Comparison of ENCODE assay signal across 22 cellular contexts in genomic region chr14:105141486-105142281, GRCh38. TPM values are rescaled to one million over a fixed set of nuclear protein-coding genes. Genes with fewer than 3 reads are reported as not detected.
DNase-seq lines count a peak whose midpoint lies in the region; ATAC-seq and TF ChIP-seq lines count a peak whose summit lies in the region.
"Had no signal": no experiment of that assay in that cellular context is flagged by ENCODE, and none has a peak within 500 bp of the region (broad histone marks: within the 10 kb centered on the region; RNA-seq: fewer than 3 reads in every experiment).

No MANE protein-coding gene starts in this region.

- BruUV-seq in Caco-2 (replicated peaks; lab: Mats Ljungman, UMichigan), result TSS peak; percentile 53

- no peak overlapping the region for H3K4me3 Mint-ChIP-seq in Caco-2 (ENCODE audit: unreplicated experiment)
- H3K4me3 Mint-ChIP-seq in glutamatergic neuron (ENCODE audit: unreplicated experiment), result no peak overlapping the region
- H3K4me3 Mint-ChIP-seq: activated naive CD4-positive, alpha-beta T cell treated with anti-CD3 and anti-CD28 coated beads, Interleukin-2, amount 50 U/mL, for 24 hours; activated T-helper 17 cell treated with anti-CD3 and anti-CD28 coated beads, Interleukin-2, amount 50 U/mL, for 72 hours; CD4-positive, alpha-beta memory T cell; neural crest cell; stimulated activated naive B cell treated with anti-CD40 and anti-IgM and Interleukin-4, amounts not matched to agents 10 μg/mL and 1 μg/mL and 100 μg/mL, for 72 hours had no signal

- no peak overlapping the region for H3K4me3 ChIP-seq in Caco-2 (ENCODE audit: low read depth, low read length)
- no peak overlapping the region for H3K4me3 ChIP-seq in RWPE2 (ENCODE audit: severe bottlenecking)
- H3K4me3 ChIP-seq in vagina, result no peak overlapping the region
- H3K4me3 ChIP-seq: left ventricle myocardium inferior, uterus had no signal

- CTCF ChIA-PET in Caco-2 (lab: Charles Lee), result no interaction called here

- H3K36me3 ChIP-seq in Caco-2 (ENCODE audit: control insufficient read depth, insufficient read depth, low read length) (no peaks in the 10 kb centered on the region), RWPE2 (ENCODE audit: low read depth) (peaks cover 33% of the 10 kb centered on the region), vagina (no peaks in the 10 kb centered on the region)
- H3K36me3 ChIP-seq: uterus had no signal

- POLR2A ChIA-PET in Caco-2 (lab: Charles Lee), result no interaction called here

- no peak for TF ChIP-seq CTCF in Caco-2 (IDR thresholded peaks at IDR 0.05; ENCODE audit: insufficient read depth in 1 of 2, low read depth in 1 of 2, low read length in 1 of 2, severe bottlenecking in 1 of 2, unreplicated experiment in 1 of 2)
- no peak for TF ChIP-seq CTCF in RWPE2 (IDR thresholded peaks at IDR 0.05; ENCODE audit: poor library complexity, severe bottlenecking)
- no peak for TF ChIP-seq CTCF in glutamatergic neuron (IDR thresholded peaks at IDR 0.05; ENCODE audit: partially characterized antibody, unreplicated experiment)
- TF ChIP-seq CTCF in vagina (IDR thresholded peaks at IDR 0.05), result no peak

- H3K4me1 Mint-ChIP-seq in Caco-2 (ENCODE audit: low read depth, unreplicated experiment) (no peaks in the 10 kb centered on the region), glutamatergic neuron (ENCODE audit: low read depth, unreplicated experiment) (no peaks in the 10 kb centered on the region)
- H3K4me1 Mint-ChIP-seq: activated naive CD4-positive, alpha-beta T cell treated with anti-CD3 and anti-CD28 coated beads, Interleukin-2, amount 50 U/mL, for 24 hours; activated T-helper 17 cell treated with anti-CD3 and anti-CD28 coated beads, Interleukin-2, amount 50 U/mL, for 72 hours; CD4-positive, alpha-beta memory T cell; neural crest cell; stimulated activated naive B cell treated with anti-CD40 and anti-IgM and Interleukin-4, amounts not matched to agents 10 μg/mL and 1 μg/mL and 100 μg/mL, for 72 hours had no signal

- no peak for TF ChIP-seq POLR2A in vagina (IDR thresholded peaks at IDR 0.05)

- H3K9me3 Mint-ChIP-seq in Caco-2 (ENCODE audit: unreplicated experiment) (no peaks in the 10 kb centered on the region), glutamatergic neuron (ENCODE audit: unreplicated experiment) (peaks cover 8% of the 10 kb centered on the region)
- H3K9me3 Mint-ChIP-seq: activated naive CD4-positive, alpha-beta T cell treated with anti-CD3 and anti-CD28 coated beads, Interleukin-2, amount 50 U/mL, for 24 hours had no signal

- DNase-seq in Caco-2, result peak in 1 of 2 experiments; percentile 7
- peak; percentile 68 for DNase-seq in RWPE2 (ENCODE audit: low spot score)
- DNase-seq in glutamatergic neuron, result no peak
- DNase-seq in posterior vena cava (ENCODE audit: low spot score), result peak; percentile 73
- DNase-seq in KG1 (lab: John Stamatoyannopoulos, UW), result no peak
- no peak for DNase-seq in vagina (ENCODE audit: extremely low spot score in 2 of 2)
- no peak for DNase-seq in DMS114 treated with DMSO at 0.1 percent for 48 hours (lab: John Stamatoyannopoulos, UW; ENCODE audit: unreplicated experiment)
- DNase-seq: amygdala; left ventricle myocardium inferior; MM.1S; NCI-H1105 treated with DMSO at 0.1 percent for 48 hours; NCI-H187 treated with DMSO at 0.1 percent for 48 hours; NCI-H2171; NCI-H510A treated with DMSO at 0.1 percent for 48 hours; stimulated activated naive B cell treated with anti-CD40 and anti-IgM and Interleukin-4, amounts not matched to agents 10 μg/mL and 1 μg/mL and 100 μg/mL, for 72 hours; uterus had no signal

- H3K4me1 ChIP-seq in Caco-2, result no peaks in the 10 kb centered on the region
- no peaks in the 10 kb centered on the region for H3K4me1 ChIP-seq in RWPE2 (ENCODE audit: insufficient read depth, poor library complexity, severe bottlenecking)
- H3K4me1 ChIP-seq in vagina, result no peaks in the 10 kb centered on the region
- H3K4me1 ChIP-seq: left ventricle myocardium inferior, uterus had no signal

- intact Hi-C loops in Caco-2 (cut with micrococcal nuclease; ENCODE audit: unreplicated experiment) (no loop called here), posterior vena cava (cut with DNase I) (no loop called here), vagina (cut with DNase I) (no loop called here)

- H3K36me3 Mint-ChIP-seq in Caco-2 (ENCODE audit: insufficient read depth, unreplicated experiment), result peaks cover 13% of the 10 kb centered on the region
- peaks cover 20% of the 10 kb centered on the region for H3K36me3 Mint-ChIP-seq in glutamatergic neuron (ENCODE audit: unreplicated experiment)
- H3K36me3 Mint-ChIP-seq: activated naive CD4-positive, alpha-beta T cell treated with anti-CD3 and anti-CD28 coated beads, Interleukin-2, amount 50 U/mL, for 24 hours; CD4-positive, alpha-beta memory T cell had no signal

- H3K27me3 Mint-ChIP-seq in Caco-2 (ENCODE audit: insufficient read depth, unreplicated experiment), result no peaks in the 10 kb centered on the region
- H3K27me3 Mint-ChIP-seq in glutamatergic neuron (ENCODE audit: unreplicated experiment), result peaks cover 15% of the 10 kb centered on the region
- H3K27me3 Mint-ChIP-seq: activated naive CD4-positive, alpha-beta T cell treated with anti-CD3 and anti-CD28 coated beads, Interleukin-2, amount 50 U/mL, for 24 hours; activated T-helper 17 cell treated with anti-CD3 and anti-CD28 coated beads, Interleukin-2, amount 50 U/mL, for 72 hours; CD4-positive, alpha-beta memory T cell had no signal

- no peak overlapping the region for H3K27ac Mint-ChIP-seq in Caco-2 (ENCODE audit: unreplicated experiment)
- peak overlapping the region; percentile 72 for H3K27ac Mint-ChIP-seq in glutamatergic neuron (ENCODE audit: unreplicated experiment)
- H3K27ac Mint-ChIP-seq: activated naive CD4-positive, alpha-beta T cell treated with anti-CD3 and anti-CD28 coated beads, Interleukin-2, amount 50 U/mL, for 24 hours; activated T-helper 17 cell treated with anti-CD3 and anti-CD28 coated beads, Interleukin-2, amount 50 U/mL, for 72 hours; CD4-positive, alpha-beta memory T cell; stimulated activated naive B cell treated with anti-CD40 and anti-IgM and Interleukin-4, amounts not matched to agents 10 μg/mL and 1 μg/mL and 100 μg/mL, for 72 hours had no signal

- H3K27ac ChIP-seq in RWPE2 (ENCODE audit: poor library complexity, severe bottlenecking), result no peak overlapping the region
- H3K27ac ChIP-seq in vagina, result no peak overlapping the region
- H3K27ac ChIP-seq: KMS-11, left ventricle myocardium inferior, uterus had no signal

- H3K27me3 ChIP-seq in Caco-2 (replicated peaks; ENCODE audit: control insufficient read depth, insufficient read depth, low read length) (no peaks in the 10 kb centered on the region), RWPE2 (ENCODE audit: insufficient read depth, poor library complexity, severe bottlenecking) (no peaks in the 10 kb centered on the region), vagina (no peaks in the 10 kb centered on the region)
- H3K27me3 ChIP-seq: uterus had no signal

- peaks cover 10% of the 10 kb centered on the region; the same call in 1 of the 2 replicates for H3K9me3 ChIP-seq in Caco-2
- H3K9me3 ChIP-seq in RWPE2 (ENCODE audit: severe bottlenecking), result peaks cover 4% of the 10 kb centered on the region
- H3K9me3 ChIP-seq in vagina, result no peaks in the 10 kb centered on the region

- ATAC-seq in RWPE2 (ENCODE audit: low read depth) (no peak), HG03442 (IDR thresholded peaks at IDR 0.05; ENCODE audit: unreplicated experiment) (no peak)
- ATAC-seq: activated T-helper 17 cell treated with anti-CD3 and anti-CD28 coated beads, Interleukin-2, amount 50 U/mL, for 72 hours; stimulated activated naive B cell treated with anti-CD40 and anti-IgM and Interleukin-4, amounts not matched to agents 10 μg/mL and 1 μg/mL and 100 μg/mL, for 72 hours had no signal

RNA-seq across cellular contexts. Expression of gene JAG2, which starts 26.9 kb away (rescaled TPM):
- total RNA-seq in Caco-2 (2022) (34.5 and 43.0 TPM in 2 replicates), glutamatergic neuron (ENCODE audit: unreplicated experiment) (84.1 TPM), posterior vena cava (10 to 100 TPM; 13.0 to 17.3 TPM), vagina (17.7 TPM)

RNA-seq across cellular contexts. Expression of gene NUDT14, which starts 39.4 kb away (rescaled TPM):
- total RNA-seq in Caco-2 (2022), result 52.7 and 63.4 TPM in 2 replicates
- 114 TPM for total RNA-seq in glutamatergic neuron (ENCODE audit: unreplicated experiment)
- 10 to 100 TPM; 12.7 to 15.9 TPM for total RNA-seq in posterior vena cava
- total RNA-seq in vagina, result 11.0 TPM

Comparison
In these comparisons a context has a peak if more than half of its experiments do, and no peak if none do; other contexts are left out.
1. DNase-seq: peak in RWPE2 (single experiment) and posterior vena cava (single experiment); none in glutamatergic neuron (single experiment), KG1 (single experiment), vagina (0 of 2) and DMS114 treated with DMSO at 0.1 percent for 48 hours (single experiment).